Comparison of ENCODE assay signal across 1 cellular context in the genomic region with DNA sequence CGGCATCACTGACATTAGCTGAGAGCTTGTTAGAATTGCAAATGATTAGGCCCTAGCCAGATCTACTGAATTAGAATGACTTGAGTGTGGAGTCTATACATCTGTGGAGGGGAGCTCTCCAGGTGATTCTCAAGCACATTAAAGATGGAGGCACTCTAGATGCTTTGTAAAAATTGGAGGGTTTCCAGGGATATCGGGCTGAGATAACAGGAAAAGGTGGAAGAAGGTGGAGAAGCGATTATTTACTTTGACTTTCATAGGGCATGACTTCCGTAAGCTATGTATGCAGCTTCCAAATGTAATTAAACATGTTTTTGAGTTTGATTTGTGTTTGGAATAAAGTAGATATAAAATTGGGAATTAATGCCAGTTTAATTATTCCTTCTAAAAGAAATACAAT.
TF ChIP-seq lines count a peak whose summit lies in the region.

No MANE protein-coding gene starts in this region.

TF ChIP-seq in IMR-90, 13 proteins besides CTCF, POLR2A, EP300 and RAD21 (continued from another document):
- no peak for TF ChIP-seq SMC3 (IDR thresholded peaks at IDR 0.05; ENCODE audit: low read depth, low read length)
- no peak for TF ChIP-seq RFX5 (IDR thresholded peaks at IDR 0.05; ENCODE audit: low read depth, low read length)
TF ChIP-seq in IMR-90: peak in this region for 0.
